ENCODE assay signal across 1 cellular context in the genomic region with DNA sequence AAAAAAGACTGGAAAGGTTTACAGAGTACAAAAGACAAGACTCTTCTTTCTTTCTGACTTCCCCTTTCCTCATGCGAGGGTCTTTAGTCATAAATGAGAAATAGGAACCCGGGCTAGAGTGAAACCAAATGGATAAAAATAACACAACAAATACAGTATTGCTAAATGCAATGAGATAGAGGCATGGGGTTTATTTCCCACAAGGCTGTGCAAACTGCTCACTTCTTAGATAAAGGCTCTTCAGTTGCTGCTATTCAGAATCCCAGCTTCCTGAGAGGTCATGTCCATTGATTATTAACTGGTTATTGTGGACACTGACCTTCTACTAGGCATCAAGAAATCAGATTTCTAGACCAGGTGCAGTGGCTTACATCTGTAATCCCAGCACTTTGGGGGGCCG.
TF ChIP-seq lines count a peak whose summit lies in the region.

No MANE protein-coding gene starts in this region.

TF ChIP-seq in HepG2, 621 proteins besides CTCF, POLR2A, EP300 and RAD21 (continued from another document):
- TF ChIP-seq, protein P1, sequence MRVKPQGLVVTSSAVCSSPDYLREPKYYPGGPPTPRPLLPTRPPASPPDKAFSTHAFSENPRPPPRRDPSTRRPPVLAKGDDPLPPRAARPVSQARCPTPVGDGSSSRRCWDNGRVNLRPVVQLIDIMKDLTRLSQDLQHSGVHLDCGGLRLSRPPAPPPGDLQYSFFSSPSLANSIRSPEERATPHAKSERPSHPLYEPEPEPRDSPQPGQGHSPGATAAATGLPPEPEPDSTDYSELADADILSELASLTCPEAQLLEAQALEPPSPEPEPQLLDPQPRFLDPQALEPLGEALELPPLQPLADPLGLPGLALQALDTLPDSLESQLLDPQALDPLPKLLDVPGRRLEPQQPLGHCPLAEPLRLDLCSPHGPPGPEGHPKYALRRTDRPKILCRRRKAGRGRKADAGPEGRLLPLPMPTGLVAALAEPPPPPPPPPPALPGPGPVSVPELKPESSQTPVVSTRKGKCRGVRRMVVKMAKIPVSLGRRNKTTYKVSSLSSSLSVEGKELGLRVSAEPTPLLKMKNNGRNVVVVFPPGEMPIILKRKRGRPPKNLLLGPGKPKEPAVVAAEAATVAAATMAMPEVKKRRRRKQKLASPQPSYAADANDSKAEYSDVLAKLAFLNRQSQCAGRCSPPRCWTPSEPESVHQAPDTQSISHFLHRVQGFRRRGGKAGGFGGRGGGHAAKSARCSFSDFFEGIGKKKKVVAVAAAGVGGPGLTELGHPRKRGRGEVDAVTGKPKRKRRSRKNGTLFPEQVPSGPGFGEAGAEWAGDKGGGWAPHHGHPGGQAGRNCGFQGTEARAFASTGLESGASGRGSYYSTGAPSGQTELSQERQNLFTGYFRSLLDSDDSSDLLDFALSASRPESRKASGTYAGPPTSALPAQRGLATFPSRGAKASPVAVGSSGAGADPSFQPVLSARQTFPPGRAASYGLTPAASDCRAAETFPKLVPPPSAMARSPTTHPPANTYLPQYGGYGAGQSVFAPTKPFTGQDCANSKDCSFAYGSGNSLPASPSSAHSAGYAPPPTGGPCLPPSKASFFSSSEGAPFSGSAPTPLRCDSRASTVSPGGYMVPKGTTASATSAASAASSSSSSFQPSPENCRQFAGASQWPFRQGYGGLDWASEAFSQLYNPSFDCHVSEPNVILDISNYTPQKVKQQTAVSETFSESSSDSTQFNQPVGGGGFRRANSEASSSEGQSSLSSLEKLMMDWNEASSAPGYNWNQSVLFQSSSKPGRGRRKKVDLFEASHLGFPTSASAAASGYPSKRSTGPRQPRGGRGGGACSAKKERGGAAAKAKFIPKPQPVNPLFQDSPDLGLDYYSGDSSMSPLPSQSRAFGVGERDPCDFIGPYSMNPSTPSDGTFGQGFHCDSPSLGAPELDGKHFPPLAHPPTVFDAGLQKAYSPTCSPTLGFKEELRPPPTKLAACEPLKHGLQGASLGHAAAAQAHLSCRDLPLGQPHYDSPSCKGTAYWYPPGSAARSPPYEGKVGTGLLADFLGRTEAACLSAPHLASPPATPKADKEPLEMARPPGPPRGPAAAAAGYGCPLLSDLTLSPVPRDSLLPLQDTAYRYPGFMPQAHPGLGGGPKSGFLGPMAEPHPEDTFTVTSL (CRISPR knock-in tag; IDR thresholded peaks at IDR 0.05; ENCODE audit: borderline replicate concordance): 0 out of 2 replicates have a peak, but pooled peaks have one; percentile 38
TF ChIP-seq in HepG2: peak in this region for 16.
